ENCODE assay signal across 23 cellular contexts in the genomic region with DNA sequence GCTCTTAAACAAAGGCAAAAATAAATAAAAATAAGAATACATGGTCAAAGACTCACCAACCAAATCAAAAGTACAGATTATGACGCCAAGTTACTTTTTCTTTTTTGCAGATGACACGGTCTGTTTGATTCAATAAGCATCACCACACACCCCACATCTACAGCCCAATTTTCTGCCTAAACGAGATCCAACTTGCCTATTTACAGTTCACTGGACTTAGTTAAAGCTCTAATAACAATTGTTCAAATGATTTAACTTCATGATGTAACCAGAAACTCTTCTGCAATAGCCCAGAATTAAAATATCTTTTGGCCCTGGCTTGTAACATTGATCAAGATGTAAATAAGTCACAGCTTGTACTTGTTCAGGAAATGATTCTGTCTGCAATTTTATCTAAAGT.
DNase-seq lines count a peak whose midpoint lies in the region; ATAC-seq lines count a peak whose summit lies in the region.
"Had no signal": no experiment of that assay in that cellular context is flagged by ENCODE, and none has a peak within 500 bp of the region (broad histone marks: within the 10 kb centered on the region; RNA-seq: fewer than 3 reads in every experiment).

No MANE protein-coding gene starts in this region.

- H3K27ac ChIP-seq in epithelial cell of prostate: no peak overlapping the region
- H3K27ac ChIP-seq: HL-60 had no signal

- no peak for ATAC-seq in HG02588 (IDR thresholded peaks at IDR 0.05; ENCODE audit: unreplicated experiment)
- ATAC-seq: GM12878, HCT116 had no signal

- peak; percentile 21 for DNase-seq in NCI-H1105 (lab: John Stamatoyannopoulos, UW)
- peak; percentile 78 for DNase-seq in NCI-H1105 treated with DMSO at 0.1 percent for 48 hours (lab: John Stamatoyannopoulos, UW)
- DNase-seq in NCI-H446 treated with DMSO at 0.1 percent for 48 hours (lab: John Stamatoyannopoulos, UW): peak; percentile 85
- DNase-seq in epithelial cell of prostate (ENCODE audit: low read depth, low spot score): peak; percentile 10
- no peak for DNase-seq in SIG-M5 treated with dmso at 0.1 percent for 504 hours (lab: John Stamatoyannopoulos, UW; ENCODE audit: unreplicated experiment)
- DNase-seq in activated CD4-positive, alpha-beta T cell treated with anti-CD3 and anti-CD28 coated beads for 4 hours: no peak
- DNase-seq: ACHN; BE2C; C1 segment of cervical spinal cord; CD4-positive, CD25-positive, alpha-beta regulatory T cell; CD8-positive, alpha-beta memory T cell; COR-L47; DMS 273 treated with DMSO at 0.1 percent for 48 hours; DMS53; DND-41; EL; GOT3; H7; HFFc6 had no signal

Comparison
In these comparisons a context has a peak if more than half of its experiments do, and no peak if none do; other contexts are left out.
1. DNase-seq: peak in NCI-H1105 (single experiment), NCI-H1105 treated with DMSO at 0.1 percent for 48 hours (single experiment), NCI-H446 treated with DMSO at 0.1 percent for 48 hours (single experiment) and epithelial cell of prostate (single experiment); none in SIG-M5 treated with dmso at 0.1 percent for 504 hours (single experiment) and activated CD4-positive, alpha-beta T cell treated with anti-CD3 and anti-CD28 coated beads for 4 hours (0 of 2).